In the genomic region with DNA sequence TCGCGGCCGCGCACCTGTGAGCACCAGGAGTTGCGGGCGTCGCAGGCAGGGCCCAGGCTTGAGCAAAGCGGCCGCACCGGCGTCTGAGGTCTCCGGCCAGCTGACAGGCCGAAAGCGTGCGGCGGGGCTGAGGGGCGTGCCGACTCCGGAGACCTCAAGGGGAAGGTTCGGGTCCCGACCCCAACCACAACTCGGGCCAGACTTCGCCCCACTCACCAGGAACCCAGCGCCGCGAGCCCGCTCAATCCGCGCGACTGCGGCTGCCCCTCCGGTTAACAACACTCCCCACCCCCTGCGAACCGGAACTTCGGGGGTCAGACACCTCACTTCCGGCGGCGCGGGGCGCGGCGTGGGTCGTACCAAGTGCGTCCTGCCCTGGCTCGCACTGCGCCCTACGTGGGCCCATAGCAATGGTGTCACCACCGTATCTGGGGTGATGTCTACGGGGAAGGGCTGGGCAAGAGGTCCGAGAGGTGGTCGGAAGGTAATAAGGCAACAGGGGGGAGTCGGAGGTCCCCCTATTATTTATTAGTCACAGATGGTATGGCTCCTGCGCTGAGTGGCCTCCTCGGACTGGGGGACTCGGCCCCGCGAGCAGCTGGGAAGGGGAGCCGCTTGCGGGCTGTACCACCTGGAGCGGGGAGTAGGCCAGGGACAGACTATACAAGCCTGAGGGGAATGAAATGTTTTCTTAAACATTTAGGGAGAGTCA, we compare ENCODE assay signal across 8 cellular contexts. TPM values are rescaled to one million over a fixed set of nuclear protein-coding genes. Genes with fewer than 3 reads are reported as not detected.
DNase-seq lines count a peak whose midpoint lies in the region; ATAC-seq and TF ChIP-seq lines count a peak whose summit lies in the region.

Gene SYVN1 (minus strand): TSS at position 280 of the 712 bp plus-strand sequence. CDS start 918 bp downstream, outside the sequence.

- peak within 1 kb of the TSS; percentile 95 to 99 (median 99) for H3K4me3 Mint-ChIP-seq in brain

- peak; percentile 45 for ATAC-seq in HG03060 (IDR thresholded peaks at IDR 0.05; ENCODE audit: low read depth, unreplicated experiment)

- H3K4me1 Mint-ChIP-seq in brain, result peaks cover 34% of the 10 kb centered on the region

- H3K36me3 ChIP-seq in iPS-18a (ENCODE audit: control insufficient read depth, low read depth, low read length), result peaks cover 18% of the 10 kb centered on the region
- peaks cover 35 to 39% (median 37%) of the 10 kb centered on the region in 3 donors for H3K36me3 ChIP-seq in skeletal muscle tissue (ENCODE audit: control insufficient read depth in 3 of 3, insufficient read depth in 3 of 3, low read length in 3 of 3)

- peak within 1 kb of the TSS; percentile 91 for H3K4me3 ChIP-seq in iPS-18a (ENCODE audit: low read length)
- H3K4me3 ChIP-seq in skeletal muscle tissue (ENCODE audit: low read length in 3 of 3), result peak within 1 kb of the TSS; percentile 93 to 98 (median 94)

- H3K27me3 Mint-ChIP-seq in brain, result peaks cover 11% of the 10 kb centered on the region

- peak within 1 kb of the TSS; percentile 100 for H3K27ac Mint-ChIP-seq in brain

- H3K9me3 ChIP-seq in iPS-18a (ENCODE audit: control insufficient read depth, low read depth, low read length) (no peaks in the 10 kb centered on the region), skeletal muscle tissue (ENCODE audit: control insufficient read depth in 3 of 3, low read length in 3 of 3) (no peaks in the 10 kb centered on the region)

- peaks cover 4% of the 10 kb centered on the region for H3K4me1 ChIP-seq in iPS-18a (ENCODE audit: control insufficient read depth, low read depth, low read length)
- peaks cover 35 to 57% (median 35%) of the 10 kb centered on the region in 3 donors for H3K4me1 ChIP-seq in skeletal muscle tissue (ENCODE audit: control insufficient read depth in 3 of 3, insufficient read depth in 3 of 3, low read length in 3 of 3)

- no peaks in the 10 kb centered on the region for H3K9me3 Mint-ChIP-seq in brain

- peaks cover 13% of the 10 kb centered on the region for H3K36me3 Mint-ChIP-seq in brain

- DNase-seq in NCI-H187 (lab: John Stamatoyannopoulos, UW) (peak; percentile 70 to 85), NCI-H187 treated with DMSO at 0.1 percent for 48 hours (lab: John Stamatoyannopoulos, UW) (no peak), NCI-H2107 treated with DMSO at 0.1 percent for 48 hours (lab: John Stamatoyannopoulos, UW; ENCODE audit: unreplicated experiment) (peak; percentile 88), UCSD-AML1 (lab: John Stamatoyannopoulos, UW; ENCODE audit: unreplicated experiment) (peak; percentile 89)

- H3K9ac ChIP-seq in iPS-18a (ENCODE audit: low read length) (peak within 1 kb of the TSS; percentile 90), skeletal muscle tissue (ENCODE audit: low read depth in 1 of 3, low read length in 3 of 3) (peak within 1 kb of the TSS; percentile 99 to 100 (median 99))

- TF ChIP-seq CTCF in brain (conservative IDR thresholded peaks at IDR 0.05), result no peak

- no peaks in the 10 kb centered on the region for H3K27me3 ChIP-seq in iPS-18a (ENCODE audit: control insufficient read depth, insufficient read depth, low read length)
- no peaks in the 10 kb centered on the region for H3K27me3 ChIP-seq in skeletal muscle tissue (ENCODE audit: control insufficient read depth in 3 of 3, insufficient read depth in 3 of 3, low read length in 3 of 3)

- H3K27ac ChIP-seq in iPS-18a (ENCODE audit: low read length), result peak within 1 kb of the TSS; percentile 96
- peak within 1 kb of the TSS; percentile 100 for H3K27ac ChIP-seq in skeletal muscle tissue (ENCODE audit: low read depth, low read length)

RNA-seq across cellular contexts. Expression of gene SYVN1, which starts in this region (rescaled TPM):
- polyA plus RNA-seq in brain (ENCODE audit: insufficient read depth, low read depth, low replicate concordance), result 35.4 TPM
- 19.8 TPM for total RNA-seq in skeletal muscle tissue
